Comparison of ENCODE assay signal across 8 cellular contexts in the genomic region with DNA sequence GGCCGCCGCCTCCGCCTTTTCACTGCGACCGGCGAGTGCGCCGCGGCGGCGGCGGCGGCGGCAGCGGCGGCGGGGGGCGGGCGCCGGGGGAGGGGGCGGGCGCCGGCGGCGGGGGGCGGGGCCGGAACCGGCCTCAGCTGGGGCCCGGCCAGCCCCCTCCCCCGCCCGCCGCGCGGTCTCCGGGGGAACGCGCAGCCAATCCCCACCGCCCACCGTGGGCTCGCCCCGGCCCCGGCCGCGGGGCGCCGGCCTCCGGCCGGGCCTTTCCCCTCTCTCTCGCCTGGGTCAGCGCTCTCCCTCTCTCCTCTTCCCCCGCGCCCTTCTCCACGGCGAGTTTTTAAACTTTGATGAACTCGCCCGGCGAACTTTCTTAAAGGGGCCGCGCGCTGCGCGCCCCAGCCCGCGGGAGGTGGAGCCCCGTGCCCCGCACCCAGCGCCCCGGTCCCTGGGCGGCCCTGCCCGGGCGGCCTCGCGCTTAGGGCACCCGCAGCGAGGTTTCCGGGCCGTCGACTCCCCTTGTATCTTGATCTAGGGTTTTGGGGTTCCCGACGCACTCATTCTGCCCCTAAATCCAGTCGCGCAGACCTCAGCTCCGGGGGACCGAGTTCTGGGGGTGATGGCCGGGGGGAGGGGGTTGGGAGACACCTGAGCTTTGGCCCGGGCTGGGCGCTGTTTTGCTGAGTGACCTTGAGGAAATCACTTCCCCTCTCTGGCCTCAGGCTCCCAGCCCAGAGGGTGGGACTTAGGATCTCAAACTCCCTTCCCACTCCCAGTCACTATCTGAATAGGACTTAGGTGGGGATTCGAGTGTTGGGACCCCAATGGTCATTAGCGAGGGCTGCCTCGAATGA.
A peak's percentile ranks its signal among the peaks of the same experiment; 100 is the strongest.
DNase-seq lines count a peak whose midpoint lies in the region; ATAC-seq lines count a peak whose summit lies in the region.

Gene RBPMS2 (minus strand): TSS at position 39 of the 851 bp plus-strand sequence. CDS start 270 bp downstream, outside the sequence.

- peaks cover 51% of the 10 kb centered on the region for H3K27me3 Mint-ChIP-seq in stimulated activated naive CD8-positive, alpha-beta T cell treated with anti-CD3 and anti-CD28 coated beads, Interleukin-15, Interleukin-2, amounts not matched to agents 100 ng/mL and 50 ng/mL, for 24 hours

- no peak within 1 kb of the TSS for H3K9ac ChIP-seq in adipocyte (ENCODE audit: low read length)

- H3K4me1 ChIP-seq in adipocyte (ENCODE audit: control insufficient read depth, insufficient read depth, low read length): no peaks in the 10 kb centered on the region

- peak within 1 kb of the TSS; percentile 59 for H3K4me3 Mint-ChIP-seq in stimulated activated naive CD8-positive, alpha-beta T cell treated with anti-CD3 and anti-CD28 coated beads, Interleukin-15, Interleukin-2, amounts not matched to agents 100 ng/mL and 50 ng/mL, for 24 hours

- ATAC-seq in HG03457 (IDR thresholded peaks at IDR 0.05; ENCODE audit: unreplicated experiment): no peak

- H3K36me3 Mint-ChIP-seq in stimulated activated naive CD8-positive, alpha-beta T cell treated with anti-CD3 and anti-CD28 coated beads, Interleukin-15, Interleukin-2, amounts not matched to agents 100 ng/mL and 50 ng/mL, for 24 hours (ENCODE audit: low read depth): no peaks in the 10 kb centered on the region

- no peaks in the 10 kb centered on the region for H3K9me3 Mint-ChIP-seq in stimulated activated naive CD8-positive, alpha-beta T cell treated with anti-CD3 and anti-CD28 coated beads, Interleukin-15, Interleukin-2, amounts not matched to agents 100 ng/mL and 50 ng/mL, for 24 hours

- DNase-seq in activated naive CD4-positive, alpha-beta T cell treated with Interleukin-2 at 50 U/mL for 16 hours: peak; percentile 4
- DNase-seq in activated naive CD4-positive, alpha-beta T cell treated with anti-CD3 and anti-CD28 coated beads, Interleukin-2, amount 50 U/mL, for 16 hours: no peak
- DNase-seq in adipocyte (ENCODE audit: low read depth): peak; percentile 55
- DNase-seq in islet precursor cell: peak; percentile 64
- no peak for DNase-seq in GM19240 (ENCODE audit: insufficient read length, low spot score)
- no peak for DNase-seq in NCI-H2107 (lab: John Stamatoyannopoulos, UW)

- no peaks in the 10 kb centered on the region for H3K9me3 ChIP-seq in adipocyte (ENCODE audit: control insufficient read depth, low read length)

- H3K36me3 ChIP-seq in adipocyte (ENCODE audit: control insufficient read depth, insufficient read depth, low read length, severe bottlenecking): no peaks in the 10 kb centered on the region

- H3K4me1 Mint-ChIP-seq in stimulated activated naive CD8-positive, alpha-beta T cell treated with anti-CD3 and anti-CD28 coated beads, Interleukin-15, Interleukin-2, amounts not matched to agents 100 ng/mL and 50 ng/mL, for 24 hours (ENCODE audit: low read depth): no peaks in the 10 kb centered on the region

- H3K4me3 ChIP-seq in adipocyte (ENCODE audit: low read length): peak within 1 kb of the TSS; percentile 69

- H3K27ac Mint-ChIP-seq in stimulated activated naive CD8-positive, alpha-beta T cell treated with anti-CD3 and anti-CD28 coated beads, Interleukin-15, Interleukin-2, amounts not matched to agents 100 ng/mL and 50 ng/mL, for 24 hours: no peak within 1 kb of the TSS

- peaks cover 19% of the 10 kb centered on the region for H3K27me3 ChIP-seq in adipocyte (replicated peaks; ENCODE audit: control insufficient read depth, insufficient read depth, low read length)

Comparison
In these comparisons a context has a peak if more than half of its experiments do, and no peak if none do; other contexts are left out.
1. DNase-seq: peak in activated naive CD4-positive, alpha-beta T cell treated with Interleukin-2 at 50 U/mL for 16 hours (single experiment), adipocyte (single experiment) and islet precursor cell (single experiment); none in activated naive CD4-positive, alpha-beta T cell treated with anti-CD3 and anti-CD28 coated beads, Interleukin-2, amount 50 U/mL, for 16 hours (single experiment), GM19240 (single experiment) and NCI-H2107 (single experiment).